Comparison of ENCODE assay signal across 14 cellular contexts in genomic region chr18:76460482-76460881, GRCh38. TPM values are rescaled to one million over a fixed set of nuclear protein-coding genes. Genes with fewer than 3 reads are reported as not detected.
A peak's percentile ranks its signal among the peaks of the same experiment; 100 is the strongest.
DNase-seq lines count a peak whose midpoint lies in the region; ATAC-seq and TF ChIP-seq lines count a peak whose summit lies in the region.
"Had no signal": no experiment of that assay in that cellular context is flagged by ENCODE, and none has a peak within 500 bp of the region (broad histone marks: within the 10 kb centered on the region; RNA-seq: fewer than 3 reads in every experiment).

No MANE protein-coding gene starts in this region.

- H3K9me3 ChIP-seq in RWPE2 (ENCODE audit: severe bottlenecking), result no peaks in the 10 kb centered on the region
- H3K9me3 ChIP-seq in prostate gland, result no peaks in the 10 kb centered on the region
- H3K9me3 ChIP-seq: spleen had no signal

- TF ChIP-seq POLR2A in prostate gland (IDR thresholded peaks at IDR 0.05), result no peak

- 60% methylated on average over 9 of the region's 9 CpGs for WGBS in prostate gland

- no peak overlapping the region for H2AFZ ChIP-seq in ACC112 (ENCODE audit: low read length, unreplicated experiment)

- H3K36me3 ChIP-seq in ACC112 (ENCODE audit: insufficient read depth, low read length) (no peaks in the 10 kb centered on the region), RWPE2 (ENCODE audit: low read depth) (peaks cover 6% of the 10 kb centered on the region; the same call in 1 of the 2 replicates), prostate gland (no peaks in the 10 kb centered on the region)

- peaks cover 42% of the 10 kb centered on the region for H3K4me1 ChIP-seq in ACC112 (ENCODE audit: control insufficient read depth, insufficient read depth, low read length, unreplicated experiment)
- peaks cover 22% of the 10 kb centered on the region for H3K4me1 ChIP-seq in RWPE2 (ENCODE audit: insufficient read depth, poor library complexity, severe bottlenecking)
- H3K4me1 ChIP-seq in prostate gland (replicated peaks), result peaks cover 4% of the 10 kb centered on the region

- peaks cover 71% of the 10 kb centered on the region for H3K79me2 ChIP-seq in ACC112 (ENCODE audit: control insufficient read depth, insufficient read depth, low read length, unreplicated experiment)

- peak overlapping the region; percentile 51 for H3K4me3 ChIP-seq in ACC112 (ENCODE audit: low read depth, low read length)
- H3K4me3 ChIP-seq in RWPE2 (ENCODE audit: severe bottlenecking), result no peak overlapping the region
- H3K4me3 ChIP-seq in prostate gland, result no peak overlapping the region
- H3K4me3 ChIP-seq: GM12878, spleen had no signal

- H3K27ac ChIP-seq in ACC112 (ENCODE audit: low read depth, low read length) (peak overlapping the region; percentile 98), RWPE2 (ENCODE audit: poor library complexity, severe bottlenecking) (peak overlapping the region; percentile 85), prostate gland (peak overlapping the region; percentile 35 to 69)

- H3K27me3 ChIP-seq in ACC112 (ENCODE audit: insufficient read depth, low read length) (no peaks in the 10 kb centered on the region), RWPE2 (ENCODE audit: insufficient read depth, poor library complexity, severe bottlenecking) (no peaks in the 10 kb centered on the region), prostate gland (replicated peaks; ENCODE audit: insufficient read depth) (no peaks in the 10 kb centered on the region)
- H3K27me3 ChIP-seq: spleen had no signal

- no peak for TF ChIP-seq CTCF in RWPE2 (IDR thresholded peaks at IDR 0.05; ENCODE audit: poor library complexity, severe bottlenecking)
- TF ChIP-seq CTCF in prostate gland (IDR thresholded peaks at IDR 0.05), result no peak

- DNase-seq in RWPE2 (ENCODE audit: low spot score), result no peak
- DNase-seq in fibroblast of gingiva (ENCODE audit: low read depth), result peak; percentile 73
- no peak for DNase-seq in prostate gland (ENCODE audit: low spot score)
- no peak for DNase-seq in stimulated activated CD4-positive, alpha-beta T cell treated with anti-CD3 and anti-CD28 coated beads, Interleukin-2, amount 100 ng/mL, for 48 hours
- DNase-seq in NCI-H2171 treated with DMSO at 0.1 percent for 48 hours (lab: John Stamatoyannopoulos, UW), result no peak
- DNase-seq in Kasumi-1 (lab: John Stamatoyannopoulos, UW), result no peak
- DNase-seq: DMS79 treated with DMSO at 0.1 percent for 48 hours, NCI-H1417, NCI-H69, SHP77 treated with DMSO at 0.1 percent for 48 hours, spleen had no signal

- intact Hi-C loops in prostate gland (cut with DNase I), result no loop called here

- ATAC-seq in RWPE2 (ENCODE audit: low read depth), result no peak
- no peak for ATAC-seq in GM21619 (IDR thresholded peaks at IDR 0.05; ENCODE audit: unreplicated experiment)
- ATAC-seq: GM12878 had no signal

RNA-seq across cellular contexts. Expression of gene ZNF516, which starts 34.6 kb away (rescaled TPM):
- 100 to 1,000 TPM in 1 of 2 donors, 10 to 100 TPM in 1; 25.0 to 158 TPM for total RNA-seq in prostate gland
